ENCODE assay signal across 20 cellular contexts in genomic region chr15:80461370-80462060, GRCh38. TPM values are rescaled to one million over a fixed set of nuclear protein-coding genes. Genes with fewer than 3 reads are reported as not detected.
DNase-seq lines count a peak whose midpoint lies in the region; ATAC-seq and TF ChIP-seq lines count a peak whose summit lies in the region.
"Had no signal": no experiment of that assay in that cellular context is flagged by ENCODE, and none has a peak within 500 bp of the region (broad histone marks: within the 10 kb centered on the region; RNA-seq: fewer than 3 reads in every experiment).

No MANE protein-coding gene starts in this region.

- H2AFZ ChIP-seq in OCI-LY3 (ENCODE audit: low read depth, low read length) (no peak overlapping the region), trophoblast cell (ENCODE audit: insufficient read depth, low read length, poor library complexity) (no peak overlapping the region)

- H3K4me3 ChIP-seq in OCI-LY3 (ENCODE audit: low read length) (no peak overlapping the region), fibroblast of villous mesenchyme (ENCODE audit: low read depth, low read length) (no peak overlapping the region), trophoblast cell (ENCODE audit: low read depth, low read length) (no peak overlapping the region)

- no peak overlapping the region for H2BK12ac ChIP-seq in trophoblast cell (ENCODE audit: low read length)

- H3K4me1 ChIP-seq in OCI-LY3 (ENCODE audit: low read length) = peaks cover 13% of the 10 kb centered on the region
- no peaks in the 10 kb centered on the region for H3K4me1 ChIP-seq in trophoblast cell (ENCODE audit: control insufficient read depth in 1 of 2, insufficient read depth in 2 of 2, low read length in 2 of 2)

- no peak overlapping the region for H4K91ac ChIP-seq in trophoblast cell (ENCODE audit: low read depth, low read length)

- H3K4ac ChIP-seq in trophoblast cell (ENCODE audit: low read depth, low read length) = no peak overlapping the region

- no peak overlapping the region for H4K12ac ChIP-seq in trophoblast cell (ENCODE audit: low read depth, low read length)

- DNase-seq in Daoy (ENCODE audit: low read depth) (peak; percentile 42), fibroblast of villous mesenchyme (ENCODE audit: low read depth) (peak; percentile 64), trophoblast cell (peak; percentile 72 to 87), NCI-H1092 treated with DMSO at 0.1 percent for 48 hours (lab: John Stamatoyannopoulos, UW) (no peak)
- DNase-seq in activated CD8-positive, alpha-beta memory T cell treated with anti-CD3 and anti-CD28 coated beads for 24 hours = no peak
- DNase-seq: activated CD4-positive, alpha-beta T cell treated with anti-CD3 and anti-CD28 coated beads for 36 hours; activated CD8-positive, alpha-beta memory T cell treated with anti-CD3 and anti-CD28 coated beads, Interleukin-2, amount 10 ng/mL, durations not matched to agents 7 days and 5 days; activated naive CD8-positive, alpha-beta T cell treated with anti-CD3 and anti-CD28 coated beads for 36 hours; CD8-positive, alpha-beta memory T cell; DMS53; endodermal cell; immature natural killer cell; left ventricle myocardium superior; NCI-H1105; NCI-H510A; occipital lobe had no signal

- H4K8ac ChIP-seq in trophoblast cell (ENCODE audit: low read depth, low read length) = no peak overlapping the region

- H2BK5ac ChIP-seq in trophoblast cell (ENCODE audit: low read depth, low read length, poor library complexity) = no peak overlapping the region

- TF ChIP-seq CTCF in OCI-LY3 (IDR thresholded peaks at IDR 0.05; ENCODE audit: low read depth, low read length) (peak; percentile 4; the same call in 1 of the 2 replicates), fibroblast of villous mesenchyme (IDR thresholded peaks at IDR 0.05; ENCODE audit: insufficient read depth, low read depth, low read length) (no peak)

- H2AK5ac ChIP-seq in trophoblast cell (ENCODE audit: low read length) = no peak overlapping the region

- H3K36me3 ChIP-seq in OCI-LY3 (replicated peaks; ENCODE audit: low read depth, low read length) = no peaks in the 10 kb centered on the region
- H3K36me3 ChIP-seq in trophoblast cell (ENCODE audit: control insufficient read depth in 1 of 2, insufficient read depth in 2 of 2, low read length in 2 of 2) = no peaks in the 10 kb centered on the region

- H3K4me2 ChIP-seq in OCI-LY3 (ENCODE audit: low read length) (no peak overlapping the region), trophoblast cell (ENCODE audit: low read length) (no peak overlapping the region)
- H3K4me2 ChIP-seq: KMS-11 had no signal

- no peak overlapping the region for H3K9ac ChIP-seq in OCI-LY3 (ENCODE audit: low read length)
- H3K9ac ChIP-seq in trophoblast cell (ENCODE audit: low read length) = no peak overlapping the region
- H3K9ac ChIP-seq: KMS-11 had no signal

- H3K23ac ChIP-seq in trophoblast cell (ENCODE audit: low read length) = no peak overlapping the region

- no CpG with 5 or more reads among the region's 14 CpGs for WGBS in trophoblast cell (ENCODE audit: extremely low coverage, insufficient coverage, insufficient read length)

- H3K27me3 ChIP-seq in OCI-LY3 (ENCODE audit: low read depth, low read length) (no peaks in the 10 kb centered on the region), trophoblast cell (ENCODE audit: insufficient read depth, low read length) (no peaks in the 10 kb centered on the region)

- no peak overlapping the region for H3K14ac ChIP-seq in trophoblast cell (ENCODE audit: low read length)

- H3K18ac ChIP-seq in trophoblast cell (ENCODE audit: low read length) = no peak overlapping the region

- no peak overlapping the region for H2BK120ac ChIP-seq in trophoblast cell (ENCODE audit: insufficient read depth, low read length, poor library complexity)

- H3K9me3 ChIP-seq in OCI-LY3 (ENCODE audit: insufficient read depth, low read length) (no peaks in the 10 kb centered on the region), trophoblast cell (ENCODE audit: insufficient read depth, low read depth, low read length) (peaks cover 2% of the 10 kb centered on the region)

- H3K79me2 ChIP-seq in OCI-LY3 (ENCODE audit: low read length) (no peaks in the 10 kb centered on the region), trophoblast cell (ENCODE audit: control insufficient read depth, insufficient read depth, low read length, poor library complexity) (no peaks in the 10 kb centered on the region)

- no peaks in the 10 kb centered on the region for H3K79me1 ChIP-seq in trophoblast cell (ENCODE audit: low read length)

- H4K20me1 ChIP-seq in OCI-LY3 (ENCODE audit: insufficient read depth, low read length) = no peaks in the 10 kb centered on the region

- ATAC-seq in GM18867 (IDR thresholded peaks at IDR 0.05; ENCODE audit: unreplicated experiment) = no peak
- ATAC-seq: activated CD4-positive, alpha-beta T cell treated with anti-CD3 and anti-CD28 coated beads for 36 hours; activated CD8-positive, alpha-beta memory T cell treated with anti-CD3 and anti-CD28 coated beads, Interleukin-2, amount 10 ng/mL, durations not matched to agents 7 days and 5 days; activated T-helper 17 cell treated with anti-CD3 and anti-CD28 coated beads, Interleukin-2, amount 50 U/mL, for 72 hours; left ventricle myocardium superior had no signal

- H3K27ac ChIP-seq in OCI-LY3 (ENCODE audit: low read length) (no peak overlapping the region), trophoblast cell (ENCODE audit: low read depth, low read length) (no peak overlapping the region)
- H3K27ac ChIP-seq: KMS-11 had no signal

RNA-seq across cellular contexts. Expression of gene ARNT2, which starts 57.3 kb away (rescaled TPM):
- total RNA-seq in Daoy (2014; rRNA removed; shearing (Covaris generic)) = 7.8 and 8.0 TPM in 2 replicates
- total RNA-seq in fibroblast of villous mesenchyme = 20.0 and 20.7 TPM in 2 replicates
- 0.57 and 0.67 TPM in 2 replicates for polyA plus RNA-seq in trophoblast cell (2013)
- total RNA-seq: activated CD8-positive, alpha-beta memory T cell treated with anti-CD3 and anti-CD28 coated beads, Interleukin-2, amount 10 ng/mL, durations not matched to agents 7 days and 5 days; activated naive CD8-positive, alpha-beta T cell treated with anti-CD3 and anti-CD28 coated beads for 36 hours had no signal
- polyA plus RNA-seq: CD8-positive, alpha-beta memory T cell; immature natural killer cell had no signal

Comparison
In these comparisons a context has a peak if more than half of its experiments do, and no peak if none do; other contexts are left out.
1. DNase-seq: peak in Daoy (single experiment), fibroblast of villous mesenchyme (single experiment) and trophoblast cell (2 of 2); none in NCI-H1092 treated with DMSO at 0.1 percent for 48 hours (single experiment) and activated CD8-positive, alpha-beta memory T cell treated with anti-CD3 and anti-CD28 coated beads for 24 hours (single experiment).